Comparison of ENCODE assay signal across 32 cellular contexts in the genomic region with DNA sequence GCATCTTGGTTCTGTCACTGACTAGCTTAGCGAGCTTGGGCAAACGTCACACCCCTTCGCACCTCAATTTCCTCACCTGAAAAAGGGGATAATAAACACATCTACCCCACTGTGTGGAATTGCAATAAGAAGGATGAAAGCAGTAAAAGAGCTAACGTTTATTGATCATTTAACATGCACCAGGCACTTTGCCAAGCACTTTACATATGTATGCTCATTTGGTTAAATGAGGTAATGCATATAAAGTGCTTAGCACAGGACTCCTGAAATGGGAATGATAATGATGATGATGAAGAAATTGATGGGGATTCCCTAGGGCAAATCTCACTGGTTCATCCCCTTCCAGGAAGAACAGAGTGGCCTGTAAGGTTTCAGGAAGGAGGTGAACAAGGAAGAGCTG. TPM values are rescaled to one million over a fixed set of nuclear protein-coding genes. Genes with fewer than 3 reads are reported as not detected.
"Had no signal": no experiment of that assay in that cellular context is flagged by ENCODE, and none has a peak within 500 bp of the region (broad histone marks: within the 10 kb centered on the region; RNA-seq: fewer than 3 reads in every experiment).

No MANE protein-coding gene starts in this region.

- H3K9ac ChIP-seq: neural progenitor cell, parathyroid adenoma had no signal

- H3K27ac Mint-ChIP-seq: naive thymus-derived CD4-positive, alpha-beta T cell; natural killer cell; nephron; neural progenitor cell; progenitor cell of endocrine pancreas; stimulated activated effector memory CD8-positive, alpha-beta T cell treated with anti-CD3 and anti-CD28 coated beads, Interleukin-12 subunit alpha, Interleukin-12 subunit beta, amount 100 ng/mL, for 72 hours; stimulated activated naive B cell treated with anti-CD40 and anti-IgM and Interleukin-4, amounts not matched to agents 10 μg/mL and 1 μg/mL and 100 μg/mL, for 72 hours had no signal

- ATAC-seq: naive thymus-derived CD4-positive, alpha-beta T cell; natural killer cell; right cardiac atrium; right lobe of liver; stimulated activated effector memory CD8-positive, alpha-beta T cell treated with anti-CD3 and anti-CD28 coated beads, Interleukin-12 subunit alpha, Interleukin-12 subunit beta, amount 100 ng/mL, for 72 hours; stimulated activated naive B cell treated with anti-CD40 and anti-IgM and Interleukin-4, amounts not matched to agents 10 μg/mL and 1 μg/mL and 100 μg/mL, for 72 hours; stimulated activated naive CD8-positive, alpha-beta T cell treated with anti-CD3 and anti-CD28 coated beads, Interleukin-15, amount 100 ng/mL, for 72 hours; stimulated activated naive CD8-positive, alpha-beta T cell treated with anti-CD3 and anti-CD28 coated beads, Interleukin-15, Interleukin-2, amounts not matched to agents 100 U/mL and 50 U/mL, for 24 hours had no signal

- H3K9me3 Mint-ChIP-seq: naive thymus-derived CD4-positive, alpha-beta T cell; natural killer cell; nephron; neural progenitor cell; stimulated activated effector memory CD8-positive, alpha-beta T cell treated with anti-CD3 and anti-CD28 coated beads, Interleukin-12 subunit alpha, Interleukin-12 subunit beta, amount 100 ng/mL, for 72 hours; stimulated activated naive B cell treated with anti-CD40 and anti-IgM and Interleukin-4, amounts not matched to agents 10 μg/mL and 1 μg/mL and 100 μg/mL, for 72 hours; stimulated activated naive CD8-positive, alpha-beta T cell treated with anti-CD3 and anti-CD28 coated beads, Interleukin-15, amount 100 ng/mL, for 72 hours had no signal

- H2AFZ ChIP-seq: neural progenitor cell, parathyroid adenoma had no signal

- H3K4me1 ChIP-seq: parathyroid adenoma, psoas muscle had no signal

- H3K36me3 ChIP-seq: neural progenitor cell, ovary, right lobe of liver, sigmoid colon, suprapubic skin, thoracic aorta, thyroid gland, tibial nerve, upper lobe of left lung, vagina had no signal

- H3K27me3 ChIP-seq: ovary, right lobe of liver, thyroid gland, vagina had no signal

- H3K9me3 ChIP-seq: ovary, psoas muscle, right lobe of liver, sigmoid colon, suprapubic skin, thoracic aorta, thyroid gland, tibial nerve, upper lobe of left lung, vagina had no signal

- H3K4me2 ChIP-seq: neural progenitor cell had no signal

- DNase-seq: naive thymus-derived CD4-positive, alpha-beta T cell; natural killer cell; occipital lobe; ovary; posterior cingulate gyrus; psoas muscle; right cardiac atrium; right lobe of liver; small intestine; stimulated activated CD4-positive, alpha-beta T cell treated with anti-CD3 and anti-CD28 coated beads, Interleukin-15, amount 100 ng/mL, for 24 hours; stimulated activated CD4-positive, alpha-beta T cell treated with anti-CD3 and anti-CD28 coated beads, Interleukin-2, amount 100 ng/mL, for 24 hours; stimulated activated CD4-positive, alpha-beta T cell treated with anti-CD3 and anti-CD28 coated beads, Interleukin-2, amount 100 ng/mL, for 48 hours; stimulated activated CD4-positive, alpha-beta T cell treated with anti-CD3 and anti-CD28 coated beads, Interleukin-4, amount 100 ng/mL, for 24 hours; stimulated activated naive B cell treated with anti-CD40 and anti-IgM and Interleukin-4, amounts not matched to agents 10 μg/mL and 1 μg/mL and 100 μg/mL, for 72 hours; stimulated activated naive CD8-positive, alpha-beta T cell treated with anti-CD3 and anti-CD28 coated beads, Interleukin-15, amount 100 ng/mL, for 72 hours; stimulated activated naive CD8-positive, alpha-beta T cell treated with anti-CD3 and anti-CD28 coated beads, Interleukin-15, Interleukin-2, amounts not matched to agents 100 U/mL and 50 U/mL, for 24 hours; thyroid gland; trophoblast cell; upper lobe of left lung had no signal

- H3K4me3 Mint-ChIP-seq: naive thymus-derived CD4-positive, alpha-beta T cell; natural killer cell; nephron; neural progenitor cell; stimulated activated effector memory CD8-positive, alpha-beta T cell treated with anti-CD3 and anti-CD28 coated beads, Interleukin-12 subunit alpha, Interleukin-12 subunit beta, amount 100 ng/mL, for 72 hours; stimulated activated naive B cell treated with anti-CD40 and anti-IgM and Interleukin-4, amounts not matched to agents 10 μg/mL and 1 μg/mL and 100 μg/mL, for 72 hours; stimulated activated naive CD8-positive, alpha-beta T cell treated with anti-CD3 and anti-CD28 coated beads, Interleukin-15, amount 100 ng/mL, for 72 hours had no signal

- H3K27ac ChIP-seq: neural progenitor cell, ovary, parathyroid adenoma, psoas muscle, right lobe of liver, sigmoid colon, suprapubic skin, thoracic aorta, thyroid gland, tibial nerve, upper lobe of left lung, vagina had no signal

- H3K36me3 Mint-ChIP-seq: naive thymus-derived CD4-positive, alpha-beta T cell; natural killer cell; neural progenitor cell; stimulated activated naive B cell treated with anti-CD40 and anti-IgM and Interleukin-4, amounts not matched to agents 10 μg/mL and 1 μg/mL and 100 μg/mL, for 72 hours had no signal

- H3K4me3 ChIP-seq: neural progenitor cell, ovary, psoas muscle, right lobe of liver, sigmoid colon, suprapubic skin, thoracic aorta, thyroid gland, tibial nerve, upper lobe of left lung, vagina had no signal

- H3K79me2 ChIP-seq: parathyroid adenoma had no signal

RNA-seq across cellular contexts. Expression of a gene that starts 4.8 kb away (rescaled TPM):
- total RNA-seq: naive thymus-derived CD4-positive, alpha-beta T cell; natural killer cell; osteoblast; right cardiac atrium; right lobe of liver; skeletal muscle tissue; thoracic aorta; thyroid gland; tibial nerve; ureter; vagina had no signal
- polyA plus RNA-seq: naive thymus-derived CD4-positive, alpha-beta T cell had no signal
